Comparison of ENCODE assay signal across 20 cellular contexts in genomic region chr11:61912991-61913698, GRCh38. TPM values are rescaled to one million over a fixed set of nuclear protein-coding genes. Genes with fewer than 3 reads are reported as not detected.
A peak's percentile ranks its signal among the peaks of the same experiment; 100 is the strongest.
DNase-seq lines count a peak whose midpoint lies in the region; ATAC-seq and TF ChIP-seq lines count a peak whose summit lies in the region.
"Had no signal": no experiment of that assay in that cellular context is flagged by ENCODE, and none has a peak within 500 bp of the region (broad histone marks: within the 10 kb centered on the region; RNA-seq: fewer than 3 reads in every experiment).

No MANE protein-coding gene starts in this region.

- no peaks in the 10 kb centered on the region for H3K9me3 Mint-ChIP-seq in Calu3 (ENCODE audit: low read depth, unreplicated experiment)
- H3K9me3 Mint-ChIP-seq: activated CD8-positive, alpha-beta T cell treated with anti-CD3 and anti-CD28 coated beads for 36 hours; activated T-cell treated with anti-CD3 and anti-CD28 coated beads, Interleukin-2, amount 50 U/mL, for 72 hours; immature natural killer cell had no signal

- no peak overlapping the region for H3K4me3 ChIP-seq in HEK293 (ENCODE audit: low read depth, low read length)
- H3K4me3 ChIP-seq: pancreas, Peyer's patch, skin epidermis, transverse colon had no signal

- POLR2A ChIA-PET in HEK293 (lab: Yijun Ruan, JAX) = no interaction called here

- no peak overlapping the region for H3K27ac ChIP-seq in HEK293 (ENCODE audit: extremely low read depth, low read depth, low read length)
- H3K27ac ChIP-seq: pancreas, Peyer's patch had no signal

- no peaks in the 10 kb centered on the region for H3K9me3 ChIP-seq in HEK293 (ENCODE audit: control insufficient read depth, insufficient read depth, low read depth, low read length)
- H3K9me3 ChIP-seq: pancreas, Peyer's patch, transverse colon had no signal

- peaks cover 8% of the 10 kb centered on the region for H3K36me3 Mint-ChIP-seq in Calu3 (ENCODE audit: insufficient read depth, unreplicated experiment)
- H3K36me3 Mint-ChIP-seq: immature natural killer cell had no signal

- intact Hi-C loops in sciatic nerve (cut with DNase I) (no loop called here), Calu3 (cut with micrococcal nuclease; ENCODE audit: unreplicated experiment) (no loop called here)

- H3K27me3 Mint-ChIP-seq in Calu3 (ENCODE audit: unreplicated experiment) = peaks cover 67% of the 10 kb centered on the region

- no peaks in the 10 kb centered on the region for H3K4me1 Mint-ChIP-seq in Calu3 (ENCODE audit: low read depth, unreplicated experiment)

- no peak overlapping the region for H3K4me3 Mint-ChIP-seq in Calu3 (ENCODE audit: low read depth, unreplicated experiment)
- H3K4me3 Mint-ChIP-seq: activated CD8-positive, alpha-beta T cell treated with anti-CD3 and anti-CD28 coated beads for 36 hours; activated T-cell treated with anti-CD3 and anti-CD28 coated beads, Interleukin-2, amount 50 U/mL, for 72 hours; immature natural killer cell had no signal

- DNase-seq in D341Med (ENCODE audit: low spot score) (peak; percentile 14), islet precursor cell (peak; percentile 62), sciatic nerve (ENCODE audit: low spot score) (peak; percentile 53), Calu3 (no peak), cerebellar nuclear complex (lab: John Stamatoyannopoulos, UW) (no peak)
- no peak for DNase-seq in stimulated activated CD4-positive, alpha-beta T cell treated with anti-CD3 and anti-CD28 coated beads, Interleukin-4, amount 100 ng/mL, for 4 hours
- DNase-seq: activated CD8-positive, alpha-beta T cell treated with anti-CD3 and anti-CD28 coated beads for 36 hours; activated T-cell treated with anti-CD3 and anti-CD28 coated beads, Interleukin-2, amount 50 U/mL, for 72 hours; central memory CD4-positive, alpha-beta T cell; DMS79 treated with DMSO at 0.1 percent for 48 hours; immature natural killer cell; NCI-H1105 treated with DMSO at 0.1 percent for 48 hours; NCI-H2171; NCI-H82; transverse colon had no signal

- H3K36me3 ChIP-seq in HEK293 (ENCODE audit: control insufficient read depth in 2 of 2, insufficient read depth in 1 of 2, low read length in 2 of 2) = no peaks in the 10 kb centered on the region
- H3K36me3 ChIP-seq: pancreas, Peyer's patch, transverse colon had no signal

- no peak overlapping the region for H3K27ac Mint-ChIP-seq in Calu3 (ENCODE audit: unreplicated experiment)
- H3K27ac Mint-ChIP-seq: activated CD8-positive, alpha-beta T cell treated with anti-CD3 and anti-CD28 coated beads for 36 hours; activated T-cell treated with anti-CD3 and anti-CD28 coated beads, Interleukin-2, amount 50 U/mL, for 72 hours; immature natural killer cell had no signal

- TF ChIP-seq CTCF in HEK293 (tag by site-specific recombination; IDR thresholded peaks at IDR 0.05) = no peak
- TF ChIP-seq CTCF in Calu3 (IDR thresholded peaks at IDR 0.05; ENCODE audit: unreplicated experiment) = no peak

- H3K4me1 ChIP-seq in HEK293 (ENCODE audit: control insufficient read depth, insufficient read depth, low read length) = no peaks in the 10 kb centered on the region
- H3K4me1 ChIP-seq: pancreas had no signal

- CTCF ChIA-PET in HEK293 (lab: Yijun Ruan, JAX) = interaction anchor here (3.0 to 3.9 kb wide), 2 partner anchors 14 to 169 kb away, joined by 9 to 23 read pairs; no protein-coding TSS in a partner anchor
- CTCF ChIA-PET in Calu3 (lab: Charles Lee) = no interaction called here

- BruUV-seq in Calu3 (replicated peaks; lab: Mats Ljungman, UMichigan) = no TSS peak

- ATAC-seq in sciatic nerve = no peak
- ATAC-seq in GM21526 (IDR thresholded peaks at IDR 0.05; ENCODE audit: low FRiP score, unreplicated experiment) = no peak
- ATAC-seq: activated CD8-positive, alpha-beta T cell treated with anti-CD3 and anti-CD28 coated beads for 36 hours; activated T-cell treated with anti-CD3 and anti-CD28 coated beads, Interleukin-2, amount 50 U/mL, for 72 hours had no signal

TF ChIP-seq in HEK293, 187 proteins besides CTCF, POLR2A, EP300 and RAD21:
- TF ChIP-seq ZNF596 (tag by site-specific recombination; IDR thresholded peaks at IDR 0.05) = no peak
- TF ChIP-seq ZNF157 (tag by site-specific recombination; IDR thresholded peaks at IDR 0.05) = 0 out of 2 replicates have a peak, but pooled peaks have one; percentile 42
TF ChIP-seq in HEK293: peak in this region for 1.

RNA-seq across cellular contexts. Expression of gene RAB3IL1, which starts 4.2 kb away (rescaled TPM):
- total RNA-seq in sciatic nerve (70.5 TPM), Calu3 (2022) (0.76 and 2.4 TPM in 2 replicates)
- total RNA-seq: activated CD8-positive, alpha-beta T cell treated with anti-CD3 and anti-CD28 coated beads for 36 hours had no signal

RNA-seq across cellular contexts. Expression of gene FADS3, which starts 21.8 kb away (rescaled TPM):
- 127 TPM for total RNA-seq in sciatic nerve
- total RNA-seq in Calu3 (2022) = 19.7 and 20.5 TPM in 2 replicates

RNA-seq across cellular contexts. Expression of gene BEST1, which starts 37.0 kb away (rescaled TPM):
- total RNA-seq in sciatic nerve (31.3 TPM), Calu3 (2022) (0.78 and 1.1 TPM in 2 replicates)

RNA-seq across cellular contexts. Expression of gene FTH1, which starts 54.3 kb away (rescaled TPM):
- total RNA-seq in sciatic nerve (4,297 TPM), Calu3 (2022) (1,555 and 1,627 TPM in 2 replicates)

Comparison
In these comparisons a context has a peak if more than half of its experiments do, and no peak if none do; other contexts are left out.
1. DNase-seq: peak in D341Med (single experiment), islet precursor cell (single experiment) and sciatic nerve (single experiment); none in Calu3 (single experiment), stimulated activated CD4-positive, alpha-beta T cell treated with anti-CD3 and anti-CD28 coated beads, Interleukin-4, amount 100 ng/mL, for 4 hours (0 of 2) and cerebellar nuclear complex (0 of 2).
2. RNA of gene RAB3IL1, which starts 4.2 kb away (total RNA-seq): 70.5 TPM in sciatic nerve (single experiment); 0.76 to 2.4 TPM in Calu3; every median in the first group is over 10 times any median in the second.
3. RNA of gene BEST1, which starts 37.0 kb away (total RNA-seq): 31.3 TPM in sciatic nerve (single experiment); 0.78 to 1.1 TPM in Calu3; every median in the first group is over 10 times any median in the second.